In genomic region chr3:16583551-16583950, GRCh38 we compare ENCODE assay signal across 15 cellular contexts. TPM values are rescaled to one million over a fixed set of nuclear protein-coding genes. Genes with fewer than 3 reads are reported as not detected.
DNase-seq lines count a peak whose midpoint lies in the region; ATAC-seq and TF ChIP-seq lines count a peak whose summit lies in the region.
"Had no signal": no experiment of that assay in that cellular context is flagged by ENCODE, and none has a peak within 500 bp of the region (broad histone marks: within the 10 kb centered on the region; RNA-seq: fewer than 3 reads in every experiment).

No MANE protein-coding gene starts in this region.

- peaks cover 29% of the 10 kb centered on the region for H3K4me1 Mint-ChIP-seq in HFFc6 (ENCODE audit: low read depth)
- H3K4me1 Mint-ChIP-seq: CD14-positive monocyte had no signal

- no peaks in the 10 kb centered on the region for H3K27me3 Mint-ChIP-seq in HFFc6 (ENCODE audit: insufficient read depth)

- ATAC-seq in HG02885 (IDR thresholded peaks at IDR 0.05; ENCODE audit: poor library complexity, unreplicated experiment), result no peak
- ATAC-seq in HG02938 (IDR thresholded peaks at IDR 0.05; ENCODE audit: unreplicated experiment), result no peak
- ATAC-seq: CD8-positive, alpha-beta T cell; HCT116; HepG2 had no signal

- no peak overlapping the region for H3K27ac Mint-ChIP-seq in HFFc6
- H3K27ac Mint-ChIP-seq: CD8-positive, alpha-beta T cell had no signal

- H3K9me3 Mint-ChIP-seq in HFFc6, result no peaks in the 10 kb centered on the region
- H3K9me3 Mint-ChIP-seq: CD8-positive, alpha-beta T cell had no signal

- no peak for TF ChIP-seq CTCF in HFFc6 (IDR thresholded peaks at IDR 0.05)

- DNase-seq in EL, result peak; percentile 8
- peak; percentile 23 for DNase-seq in HFFc6
- DNase-seq in RPMI7951 (ENCODE audit: low read depth), result peak; percentile 77
- no peak for DNase-seq in activated CD4-positive, CD25-positive, alpha-beta regulatory T cell treated with anti-CD3 and anti-CD28 coated beads, Interleukin-2, amount 50 U/mL, for 72 hours
- DNase-seq: CD8-positive, alpha-beta T cell; COR-L47; DMS153; DMS79 treated with DMSO at 0.1 percent for 48 hours had no signal

- H3K4me3 Mint-ChIP-seq in HFFc6, result no peak overlapping the region
- H3K4me3 Mint-ChIP-seq: CD14-positive monocyte; CD8-positive, alpha-beta T cell had no signal

- no peaks in the 10 kb centered on the region for H3K36me3 Mint-ChIP-seq in HFFc6 (ENCODE audit: low read depth)
- H3K36me3 Mint-ChIP-seq: CD14-positive monocyte; CD8-positive, alpha-beta T cell had no signal

RNA-seq across cellular contexts. Expression of gene DAZL, which starts 21.7 kb away (rescaled TPM):
- not detected for total RNA-seq in HFFc6 (2021; fragmentation: NEBNext Ultra II Directional; extraction: Animal tissue kit (Norgen Biotek cat#: 25700))
- total RNA-seq in RPMI7951 (2014; rRNA removed; shearing (Covaris generic)), result not detected in 2 replicates
- total RNA-seq: A673; CD8-positive, alpha-beta T cell; H4; HepG2 had no signal
